8 cellular contexts compared by ENCODE assay signal in the genomic region with DNA sequence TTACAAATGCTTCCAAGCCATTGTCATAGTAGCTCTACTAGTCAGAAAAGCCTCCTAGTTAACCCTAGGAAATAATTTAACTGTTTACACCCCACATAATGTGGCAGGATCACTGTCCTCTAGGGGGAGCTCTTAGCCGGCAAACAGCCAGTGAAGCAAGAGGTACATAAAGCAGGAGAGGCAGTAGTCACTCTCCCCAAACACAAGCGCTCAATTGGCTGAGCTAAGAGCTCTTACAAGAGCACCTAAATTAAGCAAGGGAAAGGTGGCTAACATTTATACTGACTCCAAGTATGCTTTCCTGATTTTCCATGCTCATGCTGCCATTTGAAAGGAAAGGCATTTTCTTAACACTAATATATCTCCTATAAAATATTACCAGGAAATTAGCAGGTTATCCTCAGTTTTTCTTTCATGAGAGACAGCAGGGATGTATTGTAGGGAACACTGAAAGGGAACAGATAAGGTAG. TPM values are rescaled to one million over a fixed set of nuclear protein-coding genes. Genes with fewer than 3 reads are reported as not detected.
A peak's percentile ranks its signal among the peaks of the same experiment; 100 is the strongest.
DNase-seq lines count a peak whose midpoint lies in the region; ATAC-seq and TF ChIP-seq lines count a peak whose summit lies in the region.

No MANE protein-coding gene starts in this region.

- H2AFZ ChIP-seq in trophoblast cell (ENCODE audit: insufficient read depth, low read length, poor library complexity): no peak overlapping the region

- H3K14ac ChIP-seq in trophoblast cell (ENCODE audit: low read length): no peak overlapping the region

- no peaks in the 10 kb centered on the region for H3K36me3 ChIP-seq in esophagus muscularis mucosa
- no peaks in the 10 kb centered on the region for H3K36me3 ChIP-seq in trophoblast cell (ENCODE audit: control insufficient read depth in 1 of 2, insufficient read depth in 2 of 2, low read length in 2 of 2)
- no peaks in the 10 kb centered on the region for H3K36me3 ChIP-seq in ovary

- peak; percentile 84 for ATAC-seq in GM21423 (IDR thresholded peaks at IDR 0.05; ENCODE audit: unreplicated experiment)

- H3K4ac ChIP-seq in trophoblast cell (ENCODE audit: low read depth, low read length): no peak overlapping the region

- H4K12ac ChIP-seq in trophoblast cell (ENCODE audit: low read depth, low read length): no peak overlapping the region

- TF ChIP-seq EP300 in esophagus muscularis mucosa (IDR thresholded peaks at IDR 0.05) (no peak), ovary (IDR thresholded peaks at IDR 0.05) (no peak)

- H2BK12ac ChIP-seq in trophoblast cell (ENCODE audit: low read length): no peak overlapping the region

- no peak overlapping the region for H3K9ac ChIP-seq in trophoblast cell (ENCODE audit: low read length)

- WGBS in esophagus muscularis mucosa: 46% methylated on average over 2 of the region's 2 CpGs
- no CpG with 5 or more reads among the region's 2 CpGs for WGBS in trophoblast cell (ENCODE audit: extremely low coverage, insufficient coverage, insufficient read length)
- WGBS in ovary, 3 donors: 45 to 55% (median 53%) methylated on average over 2 of the region's 2 CpGs

- no peak overlapping the region for H3K23ac ChIP-seq in trophoblast cell (ENCODE audit: low read length)

- H3K9me3 ChIP-seq in esophagus muscularis mucosa (no peaks in the 10 kb centered on the region), trophoblast cell (ENCODE audit: insufficient read depth, low read depth, low read length) (no peaks in the 10 kb centered on the region), ovary (no peaks in the 10 kb centered on the region)

- no peak overlapping the region for H2BK5ac ChIP-seq in trophoblast cell (ENCODE audit: low read depth, low read length, poor library complexity)

- peaks cover 30 to 58% (median 41%) of the 10 kb centered on the region in 4 donors for H3K4me1 ChIP-seq in esophagus muscularis mucosa
- peaks cover 0 to 3% of the 10 kb centered on the region in 2 experiments for H3K4me1 ChIP-seq in trophoblast cell (ENCODE audit: control insufficient read depth in 1 of 2, insufficient read depth in 2 of 2, low read length in 2 of 2)
- H3K4me1 ChIP-seq in ovary (ENCODE audit: insufficient read depth): no peaks in the 10 kb centered on the region

- no peak overlapping the region for H3K4me2 ChIP-seq in trophoblast cell (ENCODE audit: low read length)

- H3K79me2 ChIP-seq in trophoblast cell (ENCODE audit: control insufficient read depth, insufficient read depth, low read length, poor library complexity): no peaks in the 10 kb centered on the region

- H3K4me3 ChIP-seq in esophagus muscularis mucosa (no peak overlapping the region), trophoblast cell (ENCODE audit: low read depth, low read length) (no peak overlapping the region), ovary (no peak overlapping the region)

- H3K27ac ChIP-seq in esophagus muscularis mucosa (replicated peaks in 1 of 4) (no peak overlapping the region), trophoblast cell (ENCODE audit: low read depth, low read length) (no peak overlapping the region), ovary (no peak overlapping the region)

- DNase-seq in Caki2 (ENCODE audit: low read depth) (peak; percentile 84), HUDEP-2 (lab: John Stamatoyannopoulos, UW; ENCODE audit: unreplicated experiment in 76 of 76) (peak in 74 of 76 experiments; percentile 2 to 90 (median 68)), NOMO-1 treated with dmso at 0.1 percent for 144 hours (lab: John Stamatoyannopoulos, UW; ENCODE audit: unreplicated experiment) (peak; percentile 65), esophagus muscularis mucosa (ENCODE audit: extremely low spot score) (no peak), trophoblast cell (peak; percentile 61 to 84), ovary (no peak)
- peak; percentile 69 for DNase-seq in activated CD8-positive, alpha-beta memory T cell treated with anti-CD3 and anti-CD28 coated beads for 24 hours

- H3K27me3 ChIP-seq in esophagus muscularis mucosa: no peaks in the 10 kb centered on the region
- H3K27me3 ChIP-seq in trophoblast cell (ENCODE audit: insufficient read depth, low read length): no peaks in the 10 kb centered on the region
- no peaks in the 10 kb centered on the region for H3K27me3 ChIP-seq in ovary

- no peaks in the 10 kb centered on the region for H3K79me1 ChIP-seq in trophoblast cell (ENCODE audit: low read length)

- TF ChIP-seq CTCF in esophagus muscularis mucosa (IDR thresholded peaks at IDR 0.05): peak; percentile 65 to 75 (median 67)
- TF ChIP-seq CTCF in ovary (IDR thresholded peaks at IDR 0.05): no peak

- no peak overlapping the region for H4K91ac ChIP-seq in trophoblast cell (ENCODE audit: low read depth, low read length)

- H2AK5ac ChIP-seq in trophoblast cell (ENCODE audit: low read length): no peak overlapping the region

- in situ Hi-C loops in Caki2 (cut with HindIII; ENCODE audit: low pct_unique_long_range_greater_than_20kb, low sequenced_read_pairs): no loop called here

- intact Hi-C loops in esophagus muscularis mucosa (cut with DNase I): loop anchor here (5.0 kb wide), 1 partner anchor 39 kb away; a partner anchor contains a TSS
- intact Hi-C loops in ovary (cut with DNase I): no loop called here

- TF ChIP-seq POLR2A in esophagus muscularis mucosa (IDR thresholded peaks at IDR 0.05; ENCODE audit: low read depth) (no peak), ovary (IDR thresholded peaks at IDR 0.05) (no peak)

- H2BK120ac ChIP-seq in trophoblast cell (ENCODE audit: insufficient read depth, low read length, poor library complexity): no peak overlapping the region

- H4K8ac ChIP-seq in trophoblast cell (ENCODE audit: low read depth, low read length): no peak overlapping the region

- H3K18ac ChIP-seq in trophoblast cell (ENCODE audit: low read length): no peak overlapping the region

RNA-seq across cellular contexts. Expression of a gene that starts 37.6 kb away (rescaled TPM):
- total RNA-seq in Caki2 (2014; rRNA removed; shearing (Covaris generic); ENCODE audit: low replicate concordance): 22.5 and 45.2 TPM in 2 replicates
- 10 to 100 TPM in 1 of 4 donors, 1 to 10 TPM in 3; 3.0 to 11.6 (median 3.7) TPM for total RNA-seq in esophagus muscularis mucosa
- 1.8 and 2.0 TPM in 2 replicates for polyA plus RNA-seq in trophoblast cell (2013)
- 1 to 10 TPM; 3.5 to 6.9 (median 4.5) TPM for total RNA-seq in ovary
- 10 to 100 TPM in 1 of 2 donors, 1 to 10 TPM in 1; 1.4 to 15.8 TPM for polyA plus RNA-seq in ovary

Comparison
In these comparisons a context has a peak if more than half of its experiments do, and no peak if none do; other contexts are left out.
1. DNase-seq: peak in Caki2 (single experiment), HUDEP-2 (74 of 76), NOMO-1 treated with dmso at 0.1 percent for 144 hours (single experiment), activated CD8-positive, alpha-beta memory T cell treated with anti-CD3 and anti-CD28 coated beads for 24 hours (single experiment) and trophoblast cell (2 of 2); none in esophagus muscularis mucosa (single experiment) and ovary (0 of 5).
2. CTCF ChIP-seq: peak in esophagus muscularis mucosa (3 of 3); none in ovary (0 of 3).